ENCODE assay signal across 8 cellular contexts in the genomic region with DNA sequence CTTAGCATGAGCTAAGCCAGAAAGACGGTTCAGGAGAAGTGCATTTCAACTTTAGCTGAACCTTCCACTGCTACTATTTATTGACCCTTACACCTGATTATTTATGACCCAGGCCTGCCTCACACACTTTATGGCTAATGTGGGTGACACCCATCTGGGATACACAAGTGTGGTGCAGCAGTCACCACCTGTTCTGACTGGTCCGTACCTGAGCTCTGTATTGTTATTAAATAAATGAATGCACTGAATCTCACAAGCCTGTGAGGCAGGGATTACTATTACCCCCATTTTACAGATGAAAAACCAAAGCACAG. TPM values are rescaled to one million over a fixed set of nuclear protein-coding genes. Genes with fewer than 3 reads are reported as not detected.
A peak's percentile ranks its signal among the peaks of the same experiment; 100 is the strongest.
DNase-seq lines count a peak whose midpoint lies in the region; ATAC-seq and TF ChIP-seq lines count a peak whose summit lies in the region.

No MANE protein-coding gene starts in this region.

- H3K9me3 ChIP-seq in CD8-positive, alpha-beta T cell (ENCODE audit: low read length), result no peaks in the 10 kb centered on the region
- no peaks in the 10 kb centered on the region for H3K9me3 ChIP-seq in HUES6 (ENCODE audit: control insufficient read depth, insufficient read depth, low read depth, low read length)

- peak overlapping the region; percentile 94 for H3K27ac Mint-ChIP-seq in CD8-positive, alpha-beta T cell
- no peak overlapping the region for H3K27ac Mint-ChIP-seq in nephron progenitor cell

- peak overlapping the region; percentile 96 for H3K4me3 Mint-ChIP-seq in CD8-positive, alpha-beta T cell
- peak overlapping the region; percentile 83 for H3K4me3 Mint-ChIP-seq in nephron progenitor cell

- no peaks in the 10 kb centered on the region for H3K27me3 ChIP-seq in CD8-positive, alpha-beta T cell (ENCODE audit: insufficient read depth, low read length)
- H3K27me3 ChIP-seq in HUES6 (ENCODE audit: control insufficient read depth, insufficient read depth, low read length), result peaks cover 2% of the 10 kb centered on the region; the same call in 1 of the 2 replicates

- peaks cover 65% of the 10 kb centered on the region for H3K4me1 Mint-ChIP-seq in CD8-positive, alpha-beta T cell (ENCODE audit: low read depth)
- H3K4me1 Mint-ChIP-seq in nephron progenitor cell, result peaks cover 40% of the 10 kb centered on the region

- ATAC-seq in CD8-positive, alpha-beta T cell, result no peak
- no peak for ATAC-seq in HG03439 (IDR thresholded peaks at IDR 0.05; ENCODE audit: unreplicated experiment)

- peak overlapping the region; percentile 67 for H3K4me3 ChIP-seq in CD8-positive, alpha-beta T cell (ENCODE audit: low read depth, low read length)
- H3K4me3 ChIP-seq in HUES6 (ENCODE audit: low read depth, low read length) (peak overlapping the region; percentile 69), choroid plexus epithelial cell (ENCODE audit: low read depth, low read length) (peak overlapping the region; percentile 86)

- peak overlapping the region; percentile 72 for H3K27ac ChIP-seq in CD8-positive, alpha-beta T cell (ENCODE audit: low read depth, low read length)
- no peak overlapping the region for H3K27ac ChIP-seq in HUES6 (ENCODE audit: low read depth, low read length)

- POLR2A ChIA-PET in CD8-positive, alpha-beta T cell (lab: Charles Lee), result interaction anchor here (1.0 to 5.6 kb wide), 6 partner anchors 9 to 60 kb away, joined by 3 to 71 read pairs (median 6); no protein-coding TSS in a partner anchor

- CTCF ChIA-PET in CD8-positive, alpha-beta T cell (lab: Charles Lee), result interaction anchor here (0.8 to 5.2 kb wide), 11 partner anchors 10 to 64 kb away, joined by 3 to 53 read pairs (median 5); no protein-coding TSS in a partner anchor

- DNase-seq in CD8-positive, alpha-beta T cell, result no peak
- DNase-seq in choroid plexus epithelial cell (ENCODE audit: low read depth), result no peak
- DNase-seq in nephron progenitor cell, result no peak
- DNase-seq in NK-92 treated with Interleukin-12 subunit alpha and Interleukin-12 subunit beta, amount 100 ng/mL, for 24 hours (lab: John Stamatoyannopoulos, UW), result no peak
- no peak for DNase-seq in NCI-H1105 treated with DMSO at 0.1 percent for 48 hours (lab: John Stamatoyannopoulos, UW)
- no peak for DNase-seq in NCI-H2029 treated with DMSO at 0.1 percent for 48 hours (lab: John Stamatoyannopoulos, UW)

- H3K36me3 ChIP-seq in CD8-positive, alpha-beta T cell (ENCODE audit: insufficient read depth, low read length), result no peaks in the 10 kb centered on the region
- 0 out of 2 replicates have a peak, but pooled peaks cover 3% of the 10 kb centered on the region for H3K36me3 ChIP-seq in HUES6 (ENCODE audit: control insufficient read depth, insufficient read depth, low read length)

- TF ChIP-seq CTCF in CD8-positive, alpha-beta T cell (IDR thresholded peaks at IDR 0.05), result no peak
- TF ChIP-seq CTCF in choroid plexus epithelial cell (conservative IDR thresholded peaks at IDR 0.05; ENCODE audit: low read depth, low read length) (no peak), nephron progenitor cell (IDR thresholded peaks at IDR 0.05) (no peak)

- no peaks in the 10 kb centered on the region for H3K9me3 Mint-ChIP-seq in CD8-positive, alpha-beta T cell
- no peaks in the 10 kb centered on the region for H3K9me3 Mint-ChIP-seq in nephron progenitor cell

- H3K4me1 ChIP-seq in CD8-positive, alpha-beta T cell (ENCODE audit: insufficient read depth, low read length), result peaks cover 56% of the 10 kb centered on the region
- H3K4me1 ChIP-seq in HUES6 (ENCODE audit: control insufficient read depth, insufficient read depth, low read length), result peaks cover 35% of the 10 kb centered on the region

- H3K9ac ChIP-seq in HUES6 (ENCODE audit: low read length), result no peak overlapping the region

- H3K36me3 Mint-ChIP-seq in CD8-positive, alpha-beta T cell, result peaks cover 28% of the 10 kb centered on the region
- no peaks in the 10 kb centered on the region for H3K36me3 Mint-ChIP-seq in nephron progenitor cell (ENCODE audit: low read depth)

- intact Hi-C loops in CD8-positive, alpha-beta T cell (cut with DNase I, micrococcal nuclease), result loop anchor here (1.0 to 10.0 kb wide), 7 partner anchors 14 to 759 kb away; partner anchors contain the start of genes TSPAN14 (in 2 of the 2), ZCCHC24 (in 2 of the 2) and NUTM2E (in 1 of the 2)

- no peaks in the 10 kb centered on the region for H3K27me3 Mint-ChIP-seq in CD8-positive, alpha-beta T cell (ENCODE audit: low read depth)
- peaks cover 26% of the 10 kb centered on the region for H3K27me3 Mint-ChIP-seq in nephron progenitor cell (ENCODE audit: low read depth, poor library complexity)

RNA-seq across cellular contexts. Expression of gene ANXA11, which starts 1.5 kb away (rescaled TPM):
- total RNA-seq in CD8-positive, alpha-beta T cell, result 100 to 1,000 TPM; 136 to 141 TPM
